In genomic region chr19:5127710-5128109, GRCh38 we compare ENCODE assay signal across 1 cellular context.
TF ChIP-seq lines count a peak whose summit lies in the region.

No MANE protein-coding gene starts in this region.

TF ChIP-seq in SK-N-SH treated with all-trans-retinoic acid at 6 μM for 48 hours, 23 proteins besides CTCF, POLR2A, EP300 and RAD21 (continued from another document):
- TF ChIP-seq POU6F1 (CRISPR knock-in tag; IDR thresholded peaks at IDR 0.05; ENCODE audit: borderline replicate concordance, low read depth): no peak
- no peak for TF ChIP-seq SNAI2 (CRISPR knock-in tag; IDR thresholded peaks at IDR 0.05)
